27 cellular contexts compared by ENCODE assay signal in genomic region chr18:24230766-24231165, GRCh38.
A peak's percentile ranks its signal among the peaks of the same experiment; 100 is the strongest.
DNase-seq lines count a peak whose midpoint lies in the region; ATAC-seq and TF ChIP-seq lines count a peak whose summit lies in the region.
"Had no signal": no experiment of that assay in that cellular context is flagged by ENCODE, and none has a peak within 500 bp of the region (broad histone marks: within the 10 kb centered on the region; RNA-seq: fewer than 3 reads in every experiment).

No MANE protein-coding gene starts in this region.

- no peak overlapping the region for H3K9ac ChIP-seq in rectal smooth muscle tissue (ENCODE audit: low read length)
- H3K9ac ChIP-seq: BLaER1 treated with 17β-estradiol and CSF1 and Interleukin-3, amounts not matched to agents 10 nM and 100 nM; GM23248 had no signal

- H3K9me3 ChIP-seq in right atrium auricular region = no peaks in the 10 kb centered on the region
- no peaks in the 10 kb centered on the region for H3K9me3 ChIP-seq in esophagus muscularis mucosa
- no peaks in the 10 kb centered on the region for H3K9me3 ChIP-seq in uterus
- H3K9me3 ChIP-seq: A549; BLaER1 treated with 17β-estradiol and CSF1 and Interleukin-3, amounts not matched to agents 10 nM and 100 nM; MG63; Peyer's patch; SJCRH30 had no signal

- WGBS in esophagus muscularis mucosa = 97% methylated on average over 5 of the region's 5 CpGs

- no peaks in the 10 kb centered on the region for H3K27me3 ChIP-seq in right atrium auricular region
- H3K27me3 ChIP-seq in esophagus muscularis mucosa = no peaks in the 10 kb centered on the region
- H3K27me3 ChIP-seq in rectal smooth muscle tissue (ENCODE audit: control insufficient read depth, insufficient read depth, low read length) = no peaks in the 10 kb centered on the region
- no peaks in the 10 kb centered on the region for H3K27me3 ChIP-seq in uterus
- H3K27me3 ChIP-seq: BLaER1 treated with 17β-estradiol and CSF1 and Interleukin-3, amounts not matched to agents 10 nM and 100 nM; MG63; Peyer's patch; SJCRH30 had no signal

- ATAC-seq in Right ventricle myocardium superior (ENCODE audit: poor library complexity) (no peak), HG03520 (IDR thresholded peaks at IDR 0.05; ENCODE audit: unreplicated experiment) (no peak)
- ATAC-seq: A549, SK-N-SH treated with all-trans-retinoic acid at 6 μM for 48 hours had no signal

- DNase-seq in right atrium auricular region (ENCODE audit: low spot score) (no peak), Right ventricle myocardium superior (no peak), esophagus muscularis mucosa (ENCODE audit: extremely low spot score) (no peak), uterus (no peak), NCI-H345 treated with DMSO at 0.1 percent for 48 hours (lab: John Stamatoyannopoulos, UW; ENCODE audit: unreplicated experiment) (no peak)
- no peak for DNase-seq in activated CD4-positive, alpha-beta T cell treated with anti-CD3 and anti-CD28 coated beads for 1 hour
- DNase-seq: AML-193; CD4-positive, alpha-beta T cell; DMS53; GM23248; H7; IMR-90; KG1; MG63; NCI-H1105 treated with DMSO at 0.1 percent for 48 hours; NCI-H146; NCI-H1930; NCI-H2107; NCI-H446; NCI-H524 treated with DMSO at 0.1 percent for 48 hours; SJCRH30 had no signal

- H3K36me3 ChIP-seq in right atrium auricular region (peaks cover 3% of the 10 kb centered on the region), esophagus muscularis mucosa (peaks cover 0 to 8% (median 5%) of the 10 kb centered on the region in 4 donors), rectal smooth muscle tissue (ENCODE audit: control insufficient read depth, insufficient read depth, low read length) (no peaks in the 10 kb centered on the region), uterus (no peaks in the 10 kb centered on the region)
- H3K36me3 ChIP-seq: MG63, Peyer's patch, SJCRH30 had no signal

- TF ChIP-seq POLR2A in esophagus muscularis mucosa (IDR thresholded peaks at IDR 0.05; ENCODE audit: low read depth) (no peak), uterus (IDR thresholded peaks at IDR 0.05) (no peak)

- H3K4me3 ChIP-seq in right atrium auricular region (no peak overlapping the region), esophagus muscularis mucosa (no peak overlapping the region), rectal smooth muscle tissue (ENCODE audit: low read length) (no peak overlapping the region), uterus (no peak overlapping the region)
- H3K4me3 ChIP-seq: A549; BLaER1 treated with 17β-estradiol and CSF1 and Interleukin-3, amounts not matched to agents 10 nM and 100 nM; GM23248; MG63; Peyer's patch; SJCRH30 had no signal

- H3K27ac ChIP-seq in right atrium auricular region (peak overlapping the region; percentile 46 to 84), esophagus muscularis mucosa (replicated peaks in 1 of 4) (peak overlapping the region; percentile 47 to 73 (median 64)), rectal smooth muscle tissue (ENCODE audit: low read depth, low read length) (peak overlapping the region; percentile 6), uterus (peak overlapping the region; percentile 59 to 87)
- H3K27ac ChIP-seq: BLaER1 treated with 17β-estradiol and CSF1 and Interleukin-3, amounts not matched to agents 10 nM and 100 nM; GM23248; SJCRH30 had no signal

- intact Hi-C loops in Right ventricle myocardium superior (cut with DNase I) = no loop called here
- intact Hi-C loops in esophagus muscularis mucosa (cut with DNase I) = no loop called here
- intact Hi-C loops in uterus (cut with DNase I; ENCODE audit: low total_unique reads) = no loop called here

- H3K4me1 ChIP-seq in right atrium auricular region (peaks cover 0 to 46% of the 10 kb centered on the region in 2 donors), esophagus muscularis mucosa (peaks cover 22 to 53% (median 46%) of the 10 kb centered on the region in 4 donors), rectal smooth muscle tissue (ENCODE audit: control insufficient read depth, insufficient read depth, low read length) (peaks cover 17% of the 10 kb centered on the region), uterus (peaks cover 0 to 7% of the 10 kb centered on the region in 2 donors)
- H3K4me1 ChIP-seq: SJCRH30 had no signal

- TF ChIP-seq CTCF in right atrium auricular region (IDR thresholded peaks at IDR 0.05) (no peak), esophagus muscularis mucosa (IDR thresholded peaks at IDR 0.05) (no peak), uterus (IDR thresholded peaks at IDR 0.05) (no peak)

- TF ChIP-seq EP300 in esophagus muscularis mucosa (IDR thresholded peaks at IDR 0.05) = no peak

Comparison
In these comparisons a context has a peak if more than half of its experiments do, and no peak if none do; other contexts are left out.
1. H3K27ac ChIP-seq: peak in every context shown above with its lines; median percentile 73 in uterus; 65 in right atrium auricular region; 64 in esophagus muscularis mucosa; 6 in rectal smooth muscle tissue.